In genomic region chr16:11742041-11742535, GRCh38 we compare ENCODE assay signal across 8 cellular contexts. TPM values are rescaled to one million over a fixed set of nuclear protein-coding genes. Genes with fewer than 3 reads are reported as not detected.
DNase-seq lines count a peak whose midpoint lies in the region; ATAC-seq, FAIRE-seq and TF ChIP-seq lines count a peak whose summit lies in the region.

No MANE protein-coding gene starts in this region.

- H4K20me1 ChIP-seq in GM12878 (ENCODE audit: control insufficient read depth, insufficient read depth) (no peaks in the 10 kb centered on the region; the same call in 1 of the 2 replicates), keratinocyte (ENCODE audit: control insufficient read depth, extremely low read depth, insufficient read depth, low read length) (no peaks in the 10 kb centered on the region)

- H2AFZ ChIP-seq in GM12878 (ENCODE audit: control insufficient read depth, low read depth, low read length) (peak overlapping the region; percentile 48), keratinocyte (ENCODE audit: control insufficient read depth, low read length) (peak overlapping the region; percentile 56)

- BruUV-seq in GM12878 (replicated peaks; lab: Mats Ljungman, UMichigan) = no TSS peak

- in situ Hi-C loops in GM12878 (cut with MboI) = no loop called here

- TF ChIP-seq CTCF in GM12878 (IDR thresholded peaks at IDR 0.05 in 2 of 3, conservative IDR thresholded peaks at IDR 0.05 in 1 of 3; ENCODE audit: control insufficient read depth in 2 of 3, extremely low read depth in 1 of 3, insufficient read depth in 1 of 3, low read depth in 3 of 3, low read length in 3 of 3) (no peak; a peak in 1 of 6 replicates), keratinocyte (optimal IDR thresholded peaks at IDR 0.05 in 1 of 3, IDR thresholded peaks at IDR 0.05 in 1 of 3, conservative IDR thresholded peaks at IDR 0.05 in 1 of 3; ENCODE audit: extremely low read depth in 1 of 3, insufficient read depth in 2 of 3, low read length in 3 of 3) (no peak)

- H3K4me1 ChIP-seq in SJCRH30 (peaks cover 9% of the 10 kb centered on the region), GM12878 (ENCODE audit: control insufficient read depth, insufficient read depth, low read length) (peaks cover 13% of the 10 kb centered on the region), keratinocyte (ENCODE audit: control insufficient read depth, extremely low read depth, insufficient read depth, low read length) (peaks cover 12% of the 10 kb centered on the region)

- RAD21 ChIA-PET in GM12878 (lab: Charles Lee; ENCODE audit: unreplicated experiment) = interaction anchor here (0.9 to 3.8 kb wide), 15 partner anchors 9 to 335 kb away, joined by 3 to 53 read pairs (median 8); partner anchors contain the start of gene ZC3H7A

- no peaks in the 10 kb centered on the region for H3K9me1 ChIP-seq in keratinocyte (ENCODE audit: control insufficient read depth, extremely low read depth, insufficient read depth, low read length)

- H3K27ac ChIP-seq in SJCRH30 (peak overlapping the region; percentile 63), GM12878 (ENCODE audit: control insufficient read depth, insufficient read depth) (peak overlapping the region; percentile 75), keratinocyte (ENCODE audit: control insufficient read depth, insufficient read depth, low read length) (peak overlapping the region; percentile 67)

- no peak for TF ChIP-seq RAD21 in GM12878 (IDR thresholded peaks at IDR 0.05; ENCODE audit: insufficient read depth, low read depth, low read length)

- H3K4me2 ChIP-seq in GM12878 (ENCODE audit: control insufficient read depth, insufficient read depth) (peak overlapping the region; percentile 44; the same call in 1 of the 2 replicates), keratinocyte (ENCODE audit: control insufficient read depth, extremely low read depth, insufficient read depth, low read depth, low read length) (peak overlapping the region; percentile 69)

- intact Hi-C loops in GM12878 (cut with micrococcal nuclease; ENCODE audit: unreplicated experiment) = loop anchor here (2.0 to 5.0 kb wide), 2 partner anchors 40 to 55 kb away; partner anchors contain the start of gene ZC3H7A

- under 1% methylated on average over 39 of the region's 40 CpGs for WGBS in GM12878 (ENCODE audit: insufficient coverage, insufficient replicate concordance, low lambda C conversion rate, missing lambda C conversion rate)

- SMC1A ChIA-PET in GM12878 (lab: Charles Lee; ENCODE audit: uncharacterized antibody, unreplicated experiment) = interaction anchor here (0.7 to 9.4 kb wide), 10 partner anchors 10 to 210 kb away, joined by 3 to 124 read pairs (median 4); partner anchors contain the start of genes RSL1D1 and ZC3H7A

- H3K9me3 ChIP-seq in SJCRH30 (replicated peaks) = no peaks in the 10 kb centered on the region
- no peaks in the 10 kb centered on the region for H3K9me3 ChIP-seq in GM12878 (replicated peaks; ENCODE audit: control insufficient read depth, insufficient read depth, low read length)
- no peaks in the 10 kb centered on the region for H3K9me3 ChIP-seq in keratinocyte (ENCODE audit: control insufficient read depth, low read depth, low read length)

- peak overlapping the region; percentile 95 for H3K9ac ChIP-seq in GM12878 (ENCODE audit: control insufficient read depth, insufficient read depth, low read length)
- peak overlapping the region; percentile 94 for H3K9ac ChIP-seq in keratinocyte (ENCODE audit: control insufficient read depth, extremely low read depth, insufficient read depth, low read length)

- DNase-seq in NK-92 treated with Interleukin-12 subunit alpha and Interleukin-12 subunit beta, amount 100 ng/mL, for 24 hours (lab: John Stamatoyannopoulos, UW) = peak; percentile 71
- DNase-seq in NK-92 (lab: John Stamatoyannopoulos, UW; ENCODE audit: unreplicated experiment) = no peak
- peak; percentile 31 to 39 for DNase-seq in SJCRH30
- DNase-seq in GM12878 (ENCODE audit: low read depth, low spot score) = no peak
- no peak for DNase-seq in keratinocyte (ENCODE audit: low read depth, low spot score)
- DNase-seq in stimulated activated CD4-positive, alpha-beta T cell treated with anti-CD3 and anti-CD28 coated beads, Interleukin-4, amount 100 ng/mL, for 4 hours = peak; percentile 36 to 39

- CTCF ChIA-PET in GM12878 (lab: Yijun Ruan, JAX) = interaction anchor here (0.5 to 5.3 kb wide), 8 partner anchors 9 to 210 kb away, joined by 3 to 42 read pairs (median 5); partner anchors contain the start of gene ZC3H7A

- POLR2A ChIA-PET in GM12878 (lab: Charles Lee) = interaction anchor here (0.5 to 9.2 kb wide), 23 partner anchors 9 to 162 kb away, joined by 3 to 164 read pairs (median 4); partner anchors contain the start of gene ZC3H7A

- no peak for TF ChIP-seq EP300 in GM12878 (IDR thresholded peaks at IDR 0.05; ENCODE audit: borderline replicate concordance in 1 of 2, control insufficient read depth in 1 of 2, low read depth in 2 of 2, low read length in 2 of 2)

- no peak for TF ChIP-seq POLR2A in GM12878 (IDR thresholded peaks at IDR 0.05; ENCODE audit: low read depth, low read length)

- H3K27me3 ChIP-seq in SJCRH30 (no peaks in the 10 kb centered on the region), GM12878 (replicated peaks in 1 of 2; ENCODE audit: control insufficient read depth in 2 of 2, insufficient read depth in 2 of 2, low read length in 1 of 2) (no peaks in the 10 kb centered on the region), keratinocyte (ENCODE audit: control insufficient read depth, extremely low read depth, insufficient read depth, low read length) (no peaks in the 10 kb centered on the region)

- ATAC-seq in HG03025 (IDR thresholded peaks at IDR 0.05; ENCODE audit: low FRiP score, unreplicated experiment) = peak; percentile 17
- ATAC-seq in GM12878 = peak; percentile 42
- no peak for ATAC-seq in GM18517 (IDR thresholded peaks at IDR 0.05; ENCODE audit: unreplicated experiment)

- H3K79me2 ChIP-seq in GM12878 (ENCODE audit: control insufficient read depth, insufficient read depth, low read length) (peaks cover 64% of the 10 kb centered on the region), keratinocyte (ENCODE audit: control insufficient read depth, insufficient read depth, low read length) (peaks cover 48% of the 10 kb centered on the region)

- FAIRE-seq in GM12878 (lab: Jason Lieb, UNC) (no peak), keratinocyte (lab: Jason Lieb, UNC) (no peak)

- dilution Hi-C loops in keratinocyte (cut with MboI; ENCODE audit: extremely low pct_ligation_motif_present, low sequenced_read_pairs) = no loop called here

- H3K4me3 ChIP-seq in SJCRH30 = peak overlapping the region; percentile 84
- peak overlapping the region; percentile 83 for H3K4me3 ChIP-seq in GM12878
- peak overlapping the region; percentile 93 to 96 (median 95) for H3K4me3 ChIP-seq in keratinocyte (ENCODE audit: control insufficient read depth in 2 of 3, extremely low read depth in 1 of 3, insufficient read depth in 2 of 3, low read depth in 1 of 3, low read length in 3 of 3)

- peaks cover 4% of the 10 kb centered on the region; the same call in 1 of the 2 replicates for H3K36me3 ChIP-seq in SJCRH30
- peaks cover 0 to under 1% of the 10 kb centered on the region in 2 experiments; a peak in 1 of 4 replicates for H3K36me3 ChIP-seq in GM12878 (ENCODE audit: control insufficient read depth in 2 of 2, insufficient read depth in 2 of 2, low read length in 1 of 2)
- peaks cover 2 to 4% of the 10 kb centered on the region in 2 experiments for H3K36me3 ChIP-seq in keratinocyte (ENCODE audit: control insufficient read depth in 2 of 2, extremely low read depth in 1 of 2, insufficient read depth in 2 of 2, low read length in 2 of 2)

RNA-seq across cellular contexts. Expression of gene TXNDC11, which starts 0.6 kb away (rescaled TPM):
- total RNA-seq in SJCRH30 (2014; rRNA removed; shearing (Covaris generic)) = 18.8 and 19.4 TPM in 2 replicates
- 97.8 and 99.6 TPM in 2 replicates for total RNA-seq in GM12878 (2013; cell fraction: nucleolus; rRNA removed)
- total RNA-seq in GM12878 (2014; rRNA removed) = 54.4 and 59.1 TPM in 2 replicates
- total RNA-seq in GM12878 (2014; rRNA removed; fragmentation: Illumina TruSeq; extraction: Trizol) = 33.3 and 43.1 TPM in 2 replicates
- total RNA-seq in GM12878 (2021) = 45.8 and 51.8 TPM in 2 replicates
- 38.0 TPM for polyA plus RNA-seq in GM12878 (2011; ENCODE audit: low read depth)
- 71.0 and 86.7 TPM in 2 replicates for polyA plus RNA-seq in GM12878 (2011; rRNA removed)
- 96.3 and 103 TPM in 2 replicates for polyA plus RNA-seq in GM12878 (2011; cell fraction: cytosol; rRNA removed)
- 86.4 and 91.4 TPM in 2 replicates for polyA plus RNA-seq in GM12878 (2011; cell fraction: nucleus; rRNA removed)
- polyA plus RNA-seq in GM12878 (2012) = 48.2 and 55.5 TPM in 2 replicates
- 40.7 and 49.9 TPM in 2 replicates for polyA plus RNA-seq in GM12878 (2014; fragmentation: Illumina TruSeq; extraction: Trizol)
- 1 to 10 TPM; 1.7 to 7.3 TPM for polyA plus RNA-seq in GM12878 (2014; fragmentation: Nextera tagmentation; extraction: Ambion mirVana)
- polyA plus RNA-seq in GM12878 (2014; rRNA removed) = 57.0 and 59.9 TPM in 2 replicates
- polyA plus RNA-seq in GM12878 (2016; fragmentation: Nextera tagmentation; extraction: Ambion mirVana) = 10 to 100 TPM; 69.8 to 70.7 TPM
- 79.2 and 95.3 TPM in 2 replicates for polyA minus RNA-seq in GM12878 (2011; rRNA and poly(A)+ RNA removed)
- 28.7 and 34.5 TPM in 2 replicates for polyA minus RNA-seq in GM12878 (2011; cell fraction: cytosol; rRNA and poly(A)+ RNA removed)
- 27.4 and 50.4 TPM in 2 replicates for polyA minus RNA-seq in GM12878 (2011; cell fraction: nucleus; rRNA and poly(A)+ RNA removed)
- polyA plus RNA-seq in keratinocyte = 34.2 to 50.3 TPM (median 35.9 TPM) in 3 replicates
- 28.8 TPM for polyA plus RNA-seq in keratinocyte (2011; ENCODE audit: low read depth)
- 24.6 and 26.6 TPM in 2 replicates for polyA plus RNA-seq in keratinocyte (2011; cell fraction: cytosol; rRNA removed)
- polyA plus RNA-seq in keratinocyte (2011; cell fraction: nucleus; rRNA removed) = 54.3 and 56.9 TPM in 2 replicates
- polyA plus RNA-seq in keratinocyte (2012; ENCODE audit: low replicate concordance) = 19.0 and 27.4 TPM in 2 replicates
- 30.2 to 35.8 TPM (median 33.7 TPM) in 3 replicates for polyA minus RNA-seq in keratinocyte
- 16.3 TPM for polyA minus RNA-seq in keratinocyte (2011; cell fraction: cytosol; rRNA and poly(A)+ RNA removed)
- polyA minus RNA-seq in keratinocyte (2011; cell fraction: nucleus; rRNA and poly(A)+ RNA removed) = 29.4 and 43.4 TPM in 2 replicates

RNA-seq across cellular contexts. Expression of gene ZC3H7A, which starts 55.0 kb away (rescaled TPM):
- total RNA-seq in SJCRH30 (2014; rRNA removed; shearing (Covaris generic)) = 31.6 and 32.0 TPM in 2 replicates
- total RNA-seq in GM12878 (2013; cell fraction: nucleolus; rRNA removed) = 438 and 443 TPM in 2 replicates
- total RNA-seq in GM12878 (2014; rRNA removed) = 53.8 and 61.9 TPM in 2 replicates
- 63.2 and 68.6 TPM in 2 replicates for total RNA-seq in GM12878 (2014; rRNA removed; fragmentation: Illumina TruSeq; extraction: Trizol)
- 67.0 and 67.9 TPM in 2 replicates for total RNA-seq in GM12878 (2021)
- polyA plus RNA-seq in GM12878 (2011; ENCODE audit: low read depth) = 58.3 TPM
- 188 and 243 TPM in 2 replicates for polyA plus RNA-seq in GM12878 (2011; rRNA removed)
- 117 and 155 TPM in 2 replicates for polyA plus RNA-seq in GM12878 (2011; cell fraction: cytosol; rRNA removed)
- 352 and 369 TPM in 2 replicates for polyA plus RNA-seq in GM12878 (2011; cell fraction: nucleus; rRNA removed)
- polyA plus RNA-seq in GM12878 (2012) = 57.6 and 76.8 TPM in 2 replicates
- polyA plus RNA-seq in GM12878 (2014; fragmentation: Illumina TruSeq; extraction: Trizol) = 94.8 and 123 TPM in 2 replicates
- 10 to 100 TPM; 46.3 to 77.8 TPM for polyA plus RNA-seq in GM12878 (2014; fragmentation: Nextera tagmentation; extraction: Ambion mirVana)
- 54.6 and 56.6 TPM in 2 replicates for polyA plus RNA-seq in GM12878 (2014; rRNA removed)
- polyA plus RNA-seq in GM12878 (2016; fragmentation: Nextera tagmentation; extraction: Ambion mirVana) = 10 to 100 TPM; 69.4 to 70.0 TPM
- polyA minus RNA-seq in GM12878 (2011; rRNA and poly(A)+ RNA removed) = 106 and 129 TPM in 2 replicates
- polyA minus RNA-seq in GM12878 (2011; cell fraction: cytosol; rRNA and poly(A)+ RNA removed) = 34.3 and 36.0 TPM in 2 replicates
- polyA minus RNA-seq in GM12878 (2011; cell fraction: nucleus; rRNA and poly(A)+ RNA removed) = 89.0 and 106 TPM in 2 replicates
- 23.0 to 51.4 TPM (median 43.9 TPM) in 3 replicates for polyA plus RNA-seq in keratinocyte
- 75.3 TPM for polyA plus RNA-seq in keratinocyte (2011; ENCODE audit: low read depth)
- polyA plus RNA-seq in keratinocyte (2011; cell fraction: cytosol; rRNA removed) = 41.0 and 72.1 TPM in 2 replicates
- polyA plus RNA-seq in keratinocyte (2011; cell fraction: nucleus; rRNA removed) = 88.0 and 106 TPM in 2 replicates
- 20.7 and 32.5 TPM in 2 replicates for polyA plus RNA-seq in keratinocyte (2012; ENCODE audit: low replicate concordance)
- polyA minus RNA-seq in keratinocyte = 20.4 to 40.8 TPM (median 22.9 TPM) in 3 replicates
- 16.7 TPM for polyA minus RNA-seq in keratinocyte (2011; cell fraction: cytosol; rRNA and poly(A)+ RNA removed)
- 21.2 and 47.1 TPM in 2 replicates for polyA minus RNA-seq in keratinocyte (2011; cell fraction: nucleus; rRNA and poly(A)+ RNA removed)

Comparison
In these comparisons a context has a peak if more than half of its experiments do, and no peak if none do; other contexts are left out.
1. DNase-seq: peak in NK-92 treated with Interleukin-12 subunit alpha and Interleukin-12 subunit beta, amount 100 ng/mL, for 24 hours (single experiment), SJCRH30 (2 of 2) and stimulated activated CD4-positive, alpha-beta T cell treated with anti-CD3 and anti-CD28 coated beads, Interleukin-4, amount 100 ng/mL, for 4 hours (2 of 2); none in NK-92 (single experiment), GM12878 (single experiment) and keratinocyte (single experiment).
2. Peak in every context shown above with its lines, with median percentiles within 50 percentile points of each other: H3K27ac ChIP-seq and H3K4me3 ChIP-seq.